Comparison of ENCODE assay signal across 1 cellular context in the genomic region with DNA sequence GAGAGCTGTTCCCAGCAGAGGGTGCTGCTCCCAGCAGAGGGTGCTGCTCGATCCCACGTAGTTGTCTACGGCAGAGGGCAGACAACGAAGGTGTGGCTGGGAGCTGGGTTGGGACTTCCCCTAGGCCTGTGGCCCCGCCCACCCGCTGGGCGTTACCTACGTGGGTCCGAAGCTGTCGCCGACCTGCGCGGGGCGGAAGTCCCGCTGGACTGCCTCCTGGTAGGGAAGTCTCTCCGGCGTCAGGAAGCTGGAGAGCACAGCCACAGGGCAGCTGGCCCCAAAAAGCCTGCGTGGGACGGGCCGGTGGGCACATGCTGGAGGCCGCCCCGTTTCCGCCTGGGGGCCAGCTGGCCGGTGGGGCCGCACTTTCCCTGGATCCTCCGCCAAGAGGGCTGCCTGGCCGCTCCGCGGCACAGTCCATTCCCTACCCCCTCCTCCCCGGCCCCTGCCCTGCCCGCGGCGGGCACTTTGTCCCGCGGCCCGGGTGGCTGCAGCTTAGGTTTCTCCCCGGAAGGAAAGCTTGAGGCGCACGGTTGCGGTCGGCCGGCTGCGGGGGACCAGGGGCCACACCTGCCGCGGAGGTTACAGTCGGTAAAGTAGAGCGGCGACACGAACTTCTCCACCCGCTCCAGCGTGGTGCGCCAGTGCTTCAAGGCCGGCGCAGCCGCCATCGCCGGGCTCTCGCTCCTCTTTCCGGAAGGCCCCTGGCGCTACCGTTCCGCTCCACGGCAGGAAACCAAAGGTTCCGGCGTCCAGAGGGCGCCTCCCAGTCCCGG.
TF ChIP-seq lines count a peak whose summit lies in the region.

A gene (minus strand): TSS at position 695 of the 776 bp plus-strand sequence. CDS start 24 bp downstream, at position 671.

TF ChIP-seq in HepG2, 621 proteins besides CTCF, POLR2A, EP300 and RAD21 (continued from another document and continues in another):
- TF ChIP-seq, protein P1, sequence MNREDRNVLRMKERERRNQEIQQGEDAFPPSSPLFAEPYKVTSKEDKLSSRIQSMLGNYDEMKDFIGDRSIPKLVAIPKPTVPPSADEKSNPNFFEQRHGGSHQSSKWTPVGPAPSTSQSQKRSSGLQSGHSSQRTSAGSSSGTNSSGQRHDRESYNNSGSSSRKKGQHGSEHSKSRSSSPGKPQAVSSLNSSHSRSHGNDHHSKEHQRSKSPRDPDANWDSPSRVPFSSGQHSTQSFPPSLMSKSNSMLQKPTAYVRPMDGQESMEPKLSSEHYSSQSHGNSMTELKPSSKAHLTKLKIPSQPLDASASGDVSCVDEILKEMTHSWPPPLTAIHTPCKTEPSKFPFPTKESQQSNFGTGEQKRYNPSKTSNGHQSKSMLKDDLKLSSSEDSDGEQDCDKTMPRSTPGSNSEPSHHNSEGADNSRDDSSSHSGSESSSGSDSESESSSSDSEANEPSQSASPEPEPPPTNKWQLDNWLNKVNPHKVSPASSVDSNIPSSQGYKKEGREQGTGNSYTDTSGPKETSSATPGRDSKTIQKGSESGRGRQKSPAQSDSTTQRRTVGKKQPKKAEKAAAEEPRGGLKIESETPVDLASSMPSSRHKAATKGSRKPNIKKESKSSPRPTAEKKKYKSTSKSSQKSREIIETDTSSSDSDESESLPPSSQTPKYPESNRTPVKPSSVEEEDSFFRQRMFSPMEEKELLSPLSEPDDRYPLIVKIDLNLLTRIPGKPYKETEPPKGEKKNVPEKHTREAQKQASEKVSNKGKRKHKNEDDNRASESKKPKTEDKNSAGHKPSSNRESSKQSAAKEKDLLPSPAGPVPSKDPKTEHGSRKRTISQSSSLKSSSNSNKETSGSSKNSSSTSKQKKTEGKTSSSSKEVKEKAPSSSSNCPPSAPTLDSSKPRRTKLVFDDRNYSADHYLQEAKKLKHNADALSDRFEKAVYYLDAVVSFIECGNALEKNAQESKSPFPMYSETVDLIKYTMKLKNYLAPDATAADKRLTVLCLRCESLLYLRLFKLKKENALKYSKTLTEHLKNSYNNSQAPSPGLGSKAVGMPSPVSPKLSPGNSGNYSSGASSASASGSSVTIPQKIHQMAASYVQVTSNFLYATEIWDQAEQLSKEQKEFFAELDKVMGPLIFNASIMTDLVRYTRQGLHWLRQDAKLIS (CRISPR knock-in tag; IDR thresholded peaks at IDR 0.05): peak; percentile 11; the same call in 1 of the 2 replicates
- TF ChIP-seq HNRNPLL (IDR thresholded peaks at IDR 0.05; ENCODE audit: low read depth, low read length, poor library complexity, severe bottlenecking) (peak; percentile 87), TARDBP (CRISPR knock-in tag; IDR thresholded peaks at IDR 0.05) (peak; percentile 86), POGZ (CRISPR knock-in tag; IDR thresholded peaks at IDR 0.05) (peak; percentile 53; the same call in 1 of the 2 replicates), SSRP1 (CRISPR knock-in tag; IDR thresholded peaks at IDR 0.05) (no peak), ZNF121 (CRISPR knock-in tag; IDR thresholded peaks at IDR 0.05) (peak; percentile 63; the same call in 1 of the 2 replicates), ZNF44 (CRISPR knock-in tag; IDR thresholded peaks at IDR 0.05) (no peak; the same call in 1 of the 2 replicates), RARA (CRISPR knock-in tag; IDR thresholded peaks at IDR 0.05) (peak; percentile 20; the same call in 1 of the 2 replicates), ATAD3A (CRISPR knock-in tag; IDR thresholded peaks at IDR 0.05) (no peak), PHB2 (IDR thresholded peaks at IDR 0.05; ENCODE audit: partially characterized antibody) (no peak), CENPT (CRISPR knock-in tag; IDR thresholded peaks at IDR 0.05; ENCODE audit: low read depth) (no peak), GATAD1 (CRISPR knock-in tag; IDR thresholded peaks at IDR 0.05) (peak; percentile 94), ZNF558 (CRISPR knock-in tag; IDR thresholded peaks at IDR 0.05; ENCODE audit: borderline replicate concordance) (0 out of 2 replicates have a peak, but pooled peaks have one; percentile 43), KMT2B (CRISPR knock-in tag; IDR thresholded peaks at IDR 0.05) (peak; percentile 86), MXD4 (CRISPR knock-in tag; IDR thresholded peaks at IDR 0.05) (0 out of 2 replicates have a peak, but pooled peaks have one; percentile 16), TCF12 (IDR thresholded peaks at IDR 0.05) (no peak), TCF12 (CRISPR knock-in tag; IDR thresholded peaks at IDR 0.05) (no peak), PHF21A (CRISPR knock-in tag; IDR thresholded peaks at IDR 0.05) (no peak; the same call in 1 of the 2 replicates), RARG (CRISPR knock-in tag; IDR thresholded peaks at IDR 0.05; ENCODE audit: low read depth) (0 out of 2 replicates have a peak, but pooled peaks have one; percentile 78), SRF (IDR thresholded peaks at IDR 0.05; ENCODE audit: low read depth, low read length) (peak; percentile 75), ZNF546 (CRISPR knock-in tag; conservative IDR thresholded peaks at IDR 0.05) (peak; percentile 91; the same call in 1 of the 2 replicates), ZNF282 (IDR thresholded peaks at IDR 0.05; ENCODE audit: partially characterized antibody) (no peak), TEAD3 (CRISPR knock-in tag; optimal IDR thresholded peaks at IDR 0.05; ENCODE audit: borderline replicate concordance) (peak; percentile 57), MTF1 (CRISPR knock-in tag; IDR thresholded peaks at IDR 0.05) (peak; percentile 15; the same call in 1 of the 2 replicates), ZNF747 (CRISPR knock-in tag; IDR thresholded peaks at IDR 0.05; ENCODE audit: borderline replicate concordance) (peak; percentile 97; the same call in 1 of the 2 replicates)
- TF ChIP-seq, protein P2, sequence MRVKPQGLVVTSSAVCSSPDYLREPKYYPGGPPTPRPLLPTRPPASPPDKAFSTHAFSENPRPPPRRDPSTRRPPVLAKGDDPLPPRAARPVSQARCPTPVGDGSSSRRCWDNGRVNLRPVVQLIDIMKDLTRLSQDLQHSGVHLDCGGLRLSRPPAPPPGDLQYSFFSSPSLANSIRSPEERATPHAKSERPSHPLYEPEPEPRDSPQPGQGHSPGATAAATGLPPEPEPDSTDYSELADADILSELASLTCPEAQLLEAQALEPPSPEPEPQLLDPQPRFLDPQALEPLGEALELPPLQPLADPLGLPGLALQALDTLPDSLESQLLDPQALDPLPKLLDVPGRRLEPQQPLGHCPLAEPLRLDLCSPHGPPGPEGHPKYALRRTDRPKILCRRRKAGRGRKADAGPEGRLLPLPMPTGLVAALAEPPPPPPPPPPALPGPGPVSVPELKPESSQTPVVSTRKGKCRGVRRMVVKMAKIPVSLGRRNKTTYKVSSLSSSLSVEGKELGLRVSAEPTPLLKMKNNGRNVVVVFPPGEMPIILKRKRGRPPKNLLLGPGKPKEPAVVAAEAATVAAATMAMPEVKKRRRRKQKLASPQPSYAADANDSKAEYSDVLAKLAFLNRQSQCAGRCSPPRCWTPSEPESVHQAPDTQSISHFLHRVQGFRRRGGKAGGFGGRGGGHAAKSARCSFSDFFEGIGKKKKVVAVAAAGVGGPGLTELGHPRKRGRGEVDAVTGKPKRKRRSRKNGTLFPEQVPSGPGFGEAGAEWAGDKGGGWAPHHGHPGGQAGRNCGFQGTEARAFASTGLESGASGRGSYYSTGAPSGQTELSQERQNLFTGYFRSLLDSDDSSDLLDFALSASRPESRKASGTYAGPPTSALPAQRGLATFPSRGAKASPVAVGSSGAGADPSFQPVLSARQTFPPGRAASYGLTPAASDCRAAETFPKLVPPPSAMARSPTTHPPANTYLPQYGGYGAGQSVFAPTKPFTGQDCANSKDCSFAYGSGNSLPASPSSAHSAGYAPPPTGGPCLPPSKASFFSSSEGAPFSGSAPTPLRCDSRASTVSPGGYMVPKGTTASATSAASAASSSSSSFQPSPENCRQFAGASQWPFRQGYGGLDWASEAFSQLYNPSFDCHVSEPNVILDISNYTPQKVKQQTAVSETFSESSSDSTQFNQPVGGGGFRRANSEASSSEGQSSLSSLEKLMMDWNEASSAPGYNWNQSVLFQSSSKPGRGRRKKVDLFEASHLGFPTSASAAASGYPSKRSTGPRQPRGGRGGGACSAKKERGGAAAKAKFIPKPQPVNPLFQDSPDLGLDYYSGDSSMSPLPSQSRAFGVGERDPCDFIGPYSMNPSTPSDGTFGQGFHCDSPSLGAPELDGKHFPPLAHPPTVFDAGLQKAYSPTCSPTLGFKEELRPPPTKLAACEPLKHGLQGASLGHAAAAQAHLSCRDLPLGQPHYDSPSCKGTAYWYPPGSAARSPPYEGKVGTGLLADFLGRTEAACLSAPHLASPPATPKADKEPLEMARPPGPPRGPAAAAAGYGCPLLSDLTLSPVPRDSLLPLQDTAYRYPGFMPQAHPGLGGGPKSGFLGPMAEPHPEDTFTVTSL (CRISPR knock-in tag; IDR thresholded peaks at IDR 0.05; ENCODE audit: borderline replicate concordance): 0 out of 2 replicates have a peak, but pooled peaks have one; percentile 46
- TF ChIP-seq, protein P3, sequence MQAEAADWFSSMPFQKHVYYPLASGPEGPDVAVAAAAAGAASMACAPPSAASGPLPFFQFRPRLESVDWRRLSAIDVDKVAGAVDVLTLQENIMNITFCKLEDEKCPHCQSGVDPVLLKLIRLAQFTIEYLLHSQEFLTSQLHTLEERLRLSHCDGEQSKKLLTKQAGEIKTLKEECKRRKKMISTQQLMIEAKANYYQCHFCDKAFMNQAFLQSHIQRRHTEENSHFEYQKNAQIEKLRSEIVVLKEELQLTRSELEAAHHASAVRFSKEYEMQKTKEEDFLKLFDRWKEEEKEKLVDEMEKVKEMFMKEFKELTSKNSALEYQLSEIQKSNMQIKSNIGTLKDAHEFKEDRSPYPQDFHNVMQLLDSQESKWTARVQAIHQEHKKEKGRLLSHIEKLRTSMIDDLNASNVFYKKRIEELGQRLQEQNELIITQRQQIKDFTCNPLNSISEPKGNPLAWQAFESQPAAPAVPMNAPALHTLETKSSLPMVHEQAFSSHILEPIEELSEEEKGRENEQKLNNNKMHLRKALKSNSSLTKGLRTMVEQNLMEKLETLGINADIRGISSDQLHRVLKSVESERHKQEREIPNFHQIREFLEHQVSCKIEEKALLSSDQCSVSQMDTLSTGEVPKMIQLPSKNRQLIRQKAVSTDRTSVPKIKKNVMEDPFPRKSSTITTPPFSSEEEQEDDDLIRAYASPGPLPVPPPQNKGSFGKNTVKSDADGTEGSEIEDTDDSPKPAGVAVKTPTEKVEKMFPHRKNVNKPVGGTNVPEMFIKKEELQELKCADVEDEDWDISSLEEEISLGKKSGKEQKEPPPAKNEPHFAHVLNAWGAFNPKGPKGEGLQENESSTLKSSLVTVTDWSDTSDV (CRISPR knock-in tag; IDR thresholded peaks at IDR 0.05): peak; percentile 90; the same call in 1 of the 2 replicates
- TF ChIP-seq, protein P4, sequence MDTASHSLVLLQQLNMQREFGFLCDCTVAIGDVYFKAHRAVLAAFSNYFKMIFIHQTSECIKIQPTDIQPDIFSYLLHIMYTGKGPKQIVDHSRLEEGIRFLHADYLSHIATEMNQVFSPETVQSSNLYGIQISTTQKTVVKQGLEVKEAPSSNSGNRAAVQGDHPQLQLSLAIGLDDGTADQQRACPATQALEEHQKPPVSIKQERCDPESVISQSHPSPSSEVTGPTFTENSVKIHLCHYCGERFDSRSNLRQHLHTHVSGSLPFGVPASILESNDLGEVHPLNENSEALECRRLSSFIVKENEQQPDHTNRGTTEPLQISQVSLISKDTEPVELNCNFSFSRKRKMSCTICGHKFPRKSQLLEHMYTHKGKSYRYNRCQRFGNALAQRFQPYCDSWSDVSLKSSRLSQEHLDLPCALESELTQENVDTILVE (CRISPR knock-in tag; IDR thresholded peaks at IDR 0.05): peak; percentile 90
- TF ChIP-seq, protein P5, sequence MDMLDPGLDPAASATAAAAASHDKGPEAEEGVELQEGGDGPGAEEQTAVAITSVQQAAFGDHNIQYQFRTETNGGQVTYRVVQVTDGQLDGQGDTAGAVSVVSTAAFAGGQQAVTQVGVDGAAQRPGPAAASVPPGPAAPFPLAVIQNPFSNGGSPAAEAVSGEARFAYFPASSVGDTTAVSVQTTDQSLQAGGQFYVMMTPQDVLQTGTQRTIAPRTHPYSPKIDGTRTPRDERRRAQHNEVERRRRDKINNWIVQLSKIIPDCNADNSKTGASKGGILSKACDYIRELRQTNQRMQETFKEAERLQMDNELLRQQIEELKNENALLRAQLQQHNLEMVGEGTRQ (IDR thresholded peaks at IDR 0.05; ENCODE audit: low read depth, low read length): no peak; the same call in 1 of the 2 replicates
- TF ChIP-seq, protein P5 (CRISPR knock-in tag; IDR thresholded peaks at IDR 0.05; ENCODE audit: borderline replicate concordance): peak; percentile 19; the same call in 1 of the 2 replicates
- TF ChIP-seq, protein P6, sequence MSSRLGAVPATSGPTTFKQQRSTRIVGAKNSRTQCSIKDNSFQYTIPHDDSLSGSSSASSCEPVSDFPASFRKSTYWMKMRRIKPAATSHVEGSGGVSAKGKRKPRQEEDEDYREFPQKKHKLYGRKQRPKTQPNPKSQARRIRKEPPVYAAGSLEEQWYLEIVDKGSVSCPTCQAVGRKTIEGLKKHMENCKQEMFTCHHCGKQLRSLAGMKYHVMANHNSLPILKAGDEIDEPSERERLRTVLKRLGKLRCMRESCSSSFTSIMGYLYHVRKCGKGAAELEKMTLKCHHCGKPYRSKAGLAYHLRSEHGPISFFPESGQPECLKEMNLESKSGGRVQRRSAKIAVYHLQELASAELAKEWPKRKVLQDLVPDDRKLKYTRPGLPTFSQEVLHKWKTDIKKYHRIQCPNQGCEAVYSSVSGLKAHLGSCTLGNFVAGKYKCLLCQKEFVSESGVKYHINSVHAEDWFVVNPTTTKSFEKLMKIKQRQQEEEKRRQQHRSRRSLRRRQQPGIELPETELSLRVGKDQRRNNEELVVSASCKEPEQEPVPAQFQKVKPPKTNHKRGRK (CRISPR knock-in tag; IDR thresholded peaks at IDR 0.05): no peak
- TF ChIP-seq, protein P7, sequence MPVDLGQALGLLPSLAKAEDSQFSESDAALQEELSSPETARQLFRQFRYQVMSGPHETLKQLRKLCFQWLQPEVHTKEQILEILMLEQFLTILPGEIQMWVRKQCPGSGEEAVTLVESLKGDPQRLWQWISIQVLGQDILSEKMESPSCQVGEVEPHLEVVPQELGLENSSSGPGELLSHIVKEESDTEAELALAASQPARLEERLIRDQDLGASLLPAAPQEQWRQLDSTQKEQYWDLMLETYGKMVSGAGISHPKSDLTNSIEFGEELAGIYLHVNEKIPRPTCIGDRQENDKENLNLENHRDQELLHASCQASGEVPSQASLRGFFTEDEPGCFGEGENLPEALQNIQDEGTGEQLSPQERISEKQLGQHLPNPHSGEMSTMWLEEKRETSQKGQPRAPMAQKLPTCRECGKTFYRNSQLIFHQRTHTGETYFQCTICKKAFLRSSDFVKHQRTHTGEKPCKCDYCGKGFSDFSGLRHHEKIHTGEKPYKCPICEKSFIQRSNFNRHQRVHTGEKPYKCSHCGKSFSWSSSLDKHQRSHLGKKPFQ (CRISPR knock-in tag; IDR thresholded peaks at IDR 0.05; ENCODE audit: insufficient replicate concordance): peak; percentile 72
- TF ChIP-seq, protein P8, sequence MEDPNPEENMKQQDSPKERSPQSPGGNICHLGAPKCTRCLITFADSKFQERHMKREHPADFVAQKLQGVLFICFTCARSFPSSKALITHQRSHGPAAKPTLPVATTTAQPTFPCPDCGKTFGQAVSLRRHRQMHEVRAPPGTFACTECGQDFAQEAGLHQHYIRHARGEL (CRISPR knock-in tag; IDR thresholded peaks at IDR 0.05): no peak
